Comparison of ENCODE assay signal across 8 cellular contexts in genomic region chr11:75577198-75577597, GRCh38. TPM values are rescaled to one million over a fixed set of nuclear protein-coding genes. Genes with fewer than 3 reads are reported as not detected.
DNase-seq lines count a peak whose midpoint lies in the region; ATAC-seq and TF ChIP-seq lines count a peak whose summit lies in the region.

No MANE protein-coding gene starts in this region.

- H3K36me3 ChIP-seq in gastrocnemius medialis = peaks cover 0 to 5% of the 10 kb centered on the region in 2 donors

- no peaks in the 10 kb centered on the region for H3K9me3 ChIP-seq in gastrocnemius medialis

- no peaks in the 10 kb centered on the region for H3K27me3 ChIP-seq in gastrocnemius medialis

- no peak overlapping the region for H3K27ac ChIP-seq in gastrocnemius medialis

- CTCF ChIA-PET in HEK293T (lab: Yijun Ruan, JAX) = interaction anchor here (0.6 to 1.9 kb wide), 5 partner anchors 9 to 512 kb away, joined by 3 to 9 read pairs (median 3); no protein-coding TSS in a partner anchor

- ATAC-seq in gastrocnemius medialis = no peak
- ATAC-seq in HG03025 (IDR thresholded peaks at IDR 0.05; ENCODE audit: low FRiP score, unreplicated experiment) = no peak
- no peak for ATAC-seq in GM21367 (IDR thresholded peaks at IDR 0.05; ENCODE audit: unreplicated experiment)

- POLR2A ChIA-PET in HEK293T (lab: Yijun Ruan, JAX) = interaction anchor here (8.3 kb wide), 1 partner anchor 16 kb away, joined by 50 read pairs; the partner anchor contains the start of gene SERPINH1

- peaks cover 10 to 12% of the 10 kb centered on the region in 2 donors for H3K4me1 ChIP-seq in gastrocnemius medialis

- H3K4me3 ChIP-seq in AG09309 (ENCODE audit: control insufficient read depth, low read depth, low read length) (no peak overlapping the region), epithelial cell of esophagus (ENCODE audit: low read length) (no peak overlapping the region), gastrocnemius medialis (no peak overlapping the region)

- DNase-seq in AG09309 (ENCODE audit: low read depth) (no peak), HEK293T (ENCODE audit: extremely low spot score) (peak; percentile 79), epithelial cell of esophagus (ENCODE audit: low read depth) (no peak), gastrocnemius medialis (no peak), NCI-H2171 (lab: John Stamatoyannopoulos, UW) (no peak)
- peak; percentile 65 to 66 for DNase-seq in activated CD4-positive, alpha-beta T cell treated with anti-CD3 and anti-CD28 coated beads, Interleukin-2, amount 50 U/mL, for 4 hours

- TF ChIP-seq CTCF in AG09309 (IDR thresholded peaks at IDR 0.05; ENCODE audit: control insufficient read depth, insufficient read depth, low read depth, low read length, missing control alignments) = peak; percentile 59
- TF ChIP-seq CTCF in epithelial cell of esophagus (IDR thresholded peaks at IDR 0.05; ENCODE audit: insufficient read depth, low read depth, low read length, missing control alignments) = peak; percentile 59
- TF ChIP-seq CTCF in gastrocnemius medialis (IDR thresholded peaks at IDR 0.05 in 4 of 5, conservative IDR thresholded peaks at IDR 0.05 in 1 of 5) = peak in 4 of 5 experiments; percentile 39 to 76 (median 52)

- intact Hi-C loops in gastrocnemius medialis (cut with DNase I; ENCODE audit: low total_unique reads) = loop anchor here (1.0 kb wide), 1 partner anchor 30 kb away; no protein-coding TSS in a partner anchor

- TF ChIP-seq POLR2A in gastrocnemius medialis (IDR thresholded peaks at IDR 0.05) = no peak

- in situ Hi-C loops in gastrocnemius medialis (cut with MboI; ENCODE audit: low sequenced_read_pairs in 4 of 4) = no loop called here

TF ChIP-seq in HEK293T, 16 proteins besides CTCF, POLR2A, EP300 and RAD21:
- TF ChIP-seq PKNOX1 (IDR thresholded peaks at IDR 0.05) (no peak), TARDBP (IDR thresholded peaks at IDR 0.05) (no peak), HDGF (IDR thresholded peaks at IDR 0.05; ENCODE audit: borderline replicate concordance) (no peak), ZNF384 (IDR thresholded peaks at IDR 0.05) (no peak), FOXA1 (IDR thresholded peaks at IDR 0.05) (no peak), SP1 (IDR thresholded peaks at IDR 0.05) (no peak), LEF1 (IDR thresholded peaks at IDR 0.05; ENCODE audit: borderline replicate concordance) (no peak)

RNA-seq across cellular contexts. Expression of gene SERPINH1, which starts 15.1 kb away (rescaled TPM):
- 10 to 100 TPM; 18.5 to 42.4 (median 34.8) TPM for total RNA-seq in gastrocnemius medialis

RNA-seq across cellular contexts. Expression of gene GDPD5, which starts 51.5 kb away (rescaled TPM):
- 10 to 100 TPM in 3 of 4 donors, 1 to 10 TPM in 1; 5.6 to 12.6 (median 11.2) TPM for total RNA-seq in gastrocnemius medialis

Comparison
In these comparisons a context has a peak if more than half of its experiments do, and no peak if none do; other contexts are left out.
1. DNase-seq: peak in HEK293T (single experiment) and activated CD4-positive, alpha-beta T cell treated with anti-CD3 and anti-CD28 coated beads, Interleukin-2, amount 50 U/mL, for 4 hours (2 of 2); none in AG09309 (single experiment), epithelial cell of esophagus (single experiment), gastrocnemius medialis (0 of 2) and NCI-H2171 (single experiment).
2. Peak in every context shown above with its lines, with median percentiles within 50 percentile points of each other: CTCF ChIP-seq.